In genomic region chr9:125613156-125613555, GRCh38 we compare ENCODE assay signal across 27 cellular contexts.
DNase-seq lines count a peak whose midpoint lies in the region; ATAC-seq and TF ChIP-seq lines count a peak whose summit lies in the region.
"Had no signal": no experiment of that assay in that cellular context is flagged by ENCODE, and none has a peak within 500 bp of the region (broad histone marks: within the 10 kb centered on the region; RNA-seq: fewer than 3 reads in every experiment).

No MANE protein-coding gene starts in this region.

- no peak overlapping the region for H2AK5ac ChIP-seq in mesendoderm (ENCODE audit: low read length)

- no peak overlapping the region for H3K18ac ChIP-seq in mesendoderm (ENCODE audit: low read length)

- H3K27ac ChIP-seq in mesendoderm (ENCODE audit: low read depth, low read length): no peak overlapping the region
- H3K27ac ChIP-seq: 22Rv1, BLaER1, GM23248, SJSA1 had no signal

- no peak overlapping the region for H4K8ac ChIP-seq in mesendoderm (ENCODE audit: low read depth, low read length)

- peaks cover 53% of the 10 kb centered on the region for H3K4me1 Mint-ChIP-seq in activated T-cell treated with anti-CD3 and anti-CD28 coated beads, Interleukin-2, amount 50 U/mL, for 24 hours (ENCODE audit: low read depth)
- H3K4me1 Mint-ChIP-seq in activated T-cell treated with anti-CD3 and anti-CD28 coated beads, Interleukin-2, amount 50 U/mL, for 4 hours (ENCODE audit: low read depth): peaks cover 27% of the 10 kb centered on the region
- peaks cover 27% of the 10 kb centered on the region for H3K4me1 Mint-ChIP-seq in endothelial cell (ENCODE audit: unreplicated experiment)

- H3K27me3 Mint-ChIP-seq in activated T-cell treated with anti-CD3 and anti-CD28 coated beads, Interleukin-2, amount 50 U/mL, for 24 hours: no peaks in the 10 kb centered on the region
- no peaks in the 10 kb centered on the region for H3K27me3 Mint-ChIP-seq in activated T-cell treated with anti-CD3 and anti-CD28 coated beads, Interleukin-2, amount 50 U/mL, for 4 hours (ENCODE audit: low read depth)
- no peaks in the 10 kb centered on the region for H3K27me3 Mint-ChIP-seq in endothelial cell (ENCODE audit: unreplicated experiment)
- H3K27me3 Mint-ChIP-seq: CD4-positive, alpha-beta T cell had no signal

- H3K56ac ChIP-seq in mesendoderm (ENCODE audit: low read length): no peak overlapping the region

- H3K23ac ChIP-seq in mesendoderm (ENCODE audit: low read length): no peak overlapping the region

- no peaks in the 10 kb centered on the region for H3K36me3 ChIP-seq in mesendoderm (ENCODE audit: control insufficient read depth, insufficient read depth, low read length)
- H3K36me3 ChIP-seq: SJSA1 had no signal

- DNase-seq in activated T-cell treated with anti-CD3 and anti-CD28 coated beads, Interleukin-2, amount 50 U/mL, for 24 hours: no peak
- DNase-seq in activated T-cell treated with anti-CD3 and anti-CD28 coated beads, Interleukin-2, amount 50 U/mL, for 4 hours: no peak
- DNase-seq in endothelial cell (ENCODE audit: low spot score) (peak; percentile 29), mesendoderm (peak; percentile 40), NAMALWA (ENCODE audit: low spot score) (no peak), amniotic stem cell (lab: John Stamatoyannopoulos, UW) (no peak), SKM-1 treated with dmso at 0.1 percent for 144 hours (lab: John Stamatoyannopoulos, UW; ENCODE audit: unreplicated experiment) (no peak)
- DNase-seq: ACHN; CD4-positive, alpha-beta T cell; COR-L47; DMS 273 treated with DMSO at 0.1 percent for 48 hours; DMS79 treated with DMSO at 0.1 percent for 48 hours; GM23248; Karpas-422; MV-4-11; NCI-H1694; NCI-H2081; NCI-H2171; NCI-H524 treated with DMSO at 0.1 percent for 48 hours; NCI-H82; OCI-M1 had no signal

- H3K79me2 ChIP-seq in mesendoderm (ENCODE audit: control insufficient read depth, insufficient read depth, low read length): peaks cover 3% of the 10 kb centered on the region

- H2BK15ac ChIP-seq in mesendoderm (replicated peaks; ENCODE audit: low read depth): no peak overlapping the region

- H4K5ac ChIP-seq in mesendoderm (ENCODE audit: low read length): no peak overlapping the region

- ATAC-seq in activated T-cell treated with anti-CD3 and anti-CD28 coated beads, Interleukin-2, amount 50 U/mL, for 4 hours: no peak
- no peak for ATAC-seq in GM21619 (IDR thresholded peaks at IDR 0.05; ENCODE audit: unreplicated experiment)
- ATAC-seq: GM12878, HCT116 had no signal

- no peaks in the 10 kb centered on the region for H3K4me1 ChIP-seq in mesendoderm (ENCODE audit: control insufficient read depth, low read depth, low read length)
- H3K4me1 ChIP-seq: SJSA1 had no signal

- peaks cover 8% of the 10 kb centered on the region for H3K36me3 Mint-ChIP-seq in activated T-cell treated with anti-CD3 and anti-CD28 coated beads, Interleukin-2, amount 50 U/mL, for 24 hours (ENCODE audit: low read depth)
- H3K36me3 Mint-ChIP-seq in activated T-cell treated with anti-CD3 and anti-CD28 coated beads, Interleukin-2, amount 50 U/mL, for 4 hours (ENCODE audit: insufficient read depth): peaks cover 3% of the 10 kb centered on the region
- H3K36me3 Mint-ChIP-seq in endothelial cell (ENCODE audit: low read depth, unreplicated experiment): no peaks in the 10 kb centered on the region

- H3K27me3 ChIP-seq in mesendoderm (ENCODE audit: insufficient read depth, low read length, poor library complexity): no peaks in the 10 kb centered on the region
- H3K27me3 ChIP-seq: BLaER1, SJSA1 had no signal

- no peak overlapping the region for H3K9ac ChIP-seq in mesendoderm (ENCODE audit: low read length)
- H3K9ac ChIP-seq: BLaER1, GM23248 had no signal

- H3K4me3 ChIP-seq in mesendoderm (ENCODE audit: low read length): no peak overlapping the region
- H3K4me3 ChIP-seq: BLaER1, GM12878, GM23248, SJSA1 had no signal

- WGBS in mesendoderm (ENCODE audit: extremely low coverage, insufficient coverage, low lambda C conversion rate): no CpG with 5 or more reads among the region's 5 CpGs

- H3K4ac ChIP-seq in mesendoderm (ENCODE audit: low read depth, low read length): no peak overlapping the region

- H3K79me1 ChIP-seq in mesendoderm (ENCODE audit: low read length): peaks cover 4% of the 10 kb centered on the region

- no peak overlapping the region for H3K4me2 ChIP-seq in mesendoderm (ENCODE audit: low read length)

- no peak overlapping the region for H2BK120ac ChIP-seq in mesendoderm (ENCODE audit: low read depth, low read length)

- peak overlapping the region; percentile 23 for H3K27ac Mint-ChIP-seq in activated T-cell treated with anti-CD3 and anti-CD28 coated beads, Interleukin-2, amount 50 U/mL, for 24 hours
- H3K27ac Mint-ChIP-seq in endothelial cell (ENCODE audit: unreplicated experiment): peak overlapping the region; percentile 98
- H3K27ac Mint-ChIP-seq: CD4-positive, alpha-beta T cell had no signal

- H3K4me3 Mint-ChIP-seq in activated T-cell treated with anti-CD3 and anti-CD28 coated beads, Interleukin-2, amount 50 U/mL, for 24 hours: no peak overlapping the region
- no peak overlapping the region for H3K4me3 Mint-ChIP-seq in activated T-cell treated with anti-CD3 and anti-CD28 coated beads, Interleukin-2, amount 50 U/mL, for 4 hours
- no peak overlapping the region for H3K4me3 Mint-ChIP-seq in endothelial cell (ENCODE audit: unreplicated experiment)
- H3K4me3 Mint-ChIP-seq: CD4-positive, alpha-beta T cell had no signal

- TF ChIP-seq CTCF in endothelial cell (IDR thresholded peaks at IDR 0.05; ENCODE audit: unreplicated experiment): no peak

- H2BK5ac ChIP-seq in mesendoderm (ENCODE audit: low read length): no peak overlapping the region

- H3K9me3 Mint-ChIP-seq in activated T-cell treated with anti-CD3 and anti-CD28 coated beads, Interleukin-2, amount 50 U/mL, for 24 hours: no peaks in the 10 kb centered on the region
- no peaks in the 10 kb centered on the region for H3K9me3 Mint-ChIP-seq in activated T-cell treated with anti-CD3 and anti-CD28 coated beads, Interleukin-2, amount 50 U/mL, for 4 hours
- no peaks in the 10 kb centered on the region for H3K9me3 Mint-ChIP-seq in endothelial cell (ENCODE audit: unreplicated experiment)
- H3K9me3 Mint-ChIP-seq: CD4-positive, alpha-beta T cell had no signal

Comparison
In these comparisons a context has a peak if more than half of its experiments do, and no peak if none do; other contexts are left out.
1. DNase-seq: peak in endothelial cell (single experiment) and mesendoderm (single experiment); none in activated T-cell treated with anti-CD3 and anti-CD28 coated beads, Interleukin-2, amount 50 U/mL, for 24 hours (single experiment), activated T-cell treated with anti-CD3 and anti-CD28 coated beads, Interleukin-2, amount 50 U/mL, for 4 hours (single experiment), NAMALWA (single experiment), amniotic stem cell (single experiment) and SKM-1 treated with dmso at 0.1 percent for 144 hours (single experiment).